In genomic region chr9:132638240-132638639, GRCh38 we compare ENCODE assay signal across 25 cellular contexts. TPM values are rescaled to one million over a fixed set of nuclear protein-coding genes. Genes with fewer than 3 reads are reported as not detected.
DNase-seq lines count a peak whose midpoint lies in the region; TF ChIP-seq lines count a peak whose summit lies in the region.
"Had no signal": no experiment of that assay in that cellular context is flagged by ENCODE, and none has a peak within 500 bp of the region (broad histone marks: within the 10 kb centered on the region; RNA-seq: fewer than 3 reads in every experiment).

No MANE protein-coding gene starts in this region.

- peak overlapping the region; percentile 88 for H3K27ac ChIP-seq in stomach smooth muscle (ENCODE audit: low read length)
- H3K27ac ChIP-seq: cardiac muscle cell, lower lobe of right lung, testis, uterus had no signal

- intact Hi-C loops in activated CD4-positive, alpha-beta T cell treated with anti-CD3 and anti-CD28 coated beads, Interleukin-2, amount 10 ng/mL, durations not matched to agents 24 days and 14 days (cut with micrococcal nuclease): no loop called here

- no peaks in the 10 kb centered on the region for H3K9me3 ChIP-seq in stomach smooth muscle (ENCODE audit: control insufficient read depth in 2 of 2, low read length in 2 of 2)
- H3K9me3 ChIP-seq: lower lobe of right lung, testis, uterus had no signal

- no peak for DNase-seq in activated CD4-positive, alpha-beta T cell treated with anti-CD3 and anti-CD28 coated beads, Interleukin-2, amount 10 ng/mL, durations not matched to agents 24 days and 14 days
- no peak for DNase-seq in activated CD4-positive, alpha-beta T cell treated with anti-CD3 and anti-CD28 coated beads for 4 hours
- peak; percentile 26 for DNase-seq in RPMI7951 (ENCODE audit: low read depth)
- DNase-seq in fibroblast of gingiva (ENCODE audit: low read depth): peak; percentile 57
- no peak for DNase-seq in A172 (ENCODE audit: low spot score)
- no peak for DNase-seq in GM10248 (ENCODE audit: extremely low spot score)
- DNase-seq in GM19240 (ENCODE audit: insufficient read length, low spot score): no peak
- DNase-seq: ACHN; activated CD4-positive, alpha-beta T cell treated with anti-CD3 and anti-CD28 coated beads, Interleukin-2, amount 50 U/mL, for 48 hours; amniotic stem cell; foreskin keratinocyte; lower lobe of right lung; NCI-H2081; stimulated activated CD4-positive, alpha-beta T cell treated with anti-CD3 and anti-CD28 coated beads, Interleukin-2, amount 100 ng/mL, for 24 hours; testis; uterus had no signal

- peaks cover 46% of the 10 kb centered on the region for H3K36me3 Mint-ChIP-seq in activated CD4-positive, alpha-beta T cell treated with anti-CD3 and anti-CD28 coated beads, Interleukin-2, amount 10 ng/mL, durations not matched to agents 24 days and 14 days (ENCODE audit: low read depth)

- H3K27me3 ChIP-seq in stomach smooth muscle (ENCODE audit: control insufficient read depth in 1 of 2, insufficient read depth in 2 of 2, low read length in 2 of 2): no peaks in the 10 kb centered on the region
- H3K27me3 ChIP-seq: cardiac muscle cell, foreskin keratinocyte, testis, uterus had no signal

- H3K4me1 ChIP-seq in stomach smooth muscle (ENCODE audit: control insufficient read depth, insufficient read depth, low read length): peaks cover 16% of the 10 kb centered on the region
- H3K4me1 ChIP-seq: lower lobe of right lung, testis, uterus had no signal

- no peaks in the 10 kb centered on the region for H3K4me1 Mint-ChIP-seq in activated CD4-positive, alpha-beta T cell treated with anti-CD3 and anti-CD28 coated beads, Interleukin-2, amount 10 ng/mL, durations not matched to agents 24 days and 14 days
- H3K4me1 Mint-ChIP-seq: neural crest cell; stimulated activated memory B cell treated with anti-CD40 and anti-IgM and Interleukin-4, amounts not matched to agents 10 μg/mL and 1 μg/mL and 100 μg/mL, for 72 hours had no signal

- H3K27me3 Mint-ChIP-seq in activated CD4-positive, alpha-beta T cell treated with anti-CD3 and anti-CD28 coated beads, Interleukin-2, amount 10 ng/mL, durations not matched to agents 24 days and 14 days: no peaks in the 10 kb centered on the region
- H3K27me3 Mint-ChIP-seq: dendritic cell treated with granulocyte-macrophage colony-stimulating factor and Interleukin-4, amounts not matched to agents 40 ng/mL and 50 ng/mL, for 4 days; progenitor cell of endocrine pancreas; stimulated activated memory B cell treated with anti-CD40 and anti-IgM and Interleukin-4, amounts not matched to agents 10 μg/mL and 1 μg/mL and 100 μg/mL, for 72 hours had no signal

- peaks cover 5 to 20% of the 10 kb centered on the region in 2 donors for H3K36me3 ChIP-seq in stomach smooth muscle (ENCODE audit: control insufficient read depth in 2 of 2, insufficient read depth in 2 of 2, low read length in 2 of 2)
- H3K36me3 ChIP-seq: uterus had no signal

- CTCF ChIA-PET in GM10248 (lab: Yijun Ruan, JAX): no interaction called here

- POLR2A ChIA-PET in GM10248 (lab: Yijun Ruan, JAX): no interaction called here

- H3K9me3 Mint-ChIP-seq in activated CD4-positive, alpha-beta T cell treated with anti-CD3 and anti-CD28 coated beads, Interleukin-2, amount 10 ng/mL, durations not matched to agents 24 days and 14 days: no peaks in the 10 kb centered on the region
- H3K9me3 Mint-ChIP-seq: dendritic cell treated with granulocyte-macrophage colony-stimulating factor and Interleukin-4, amounts not matched to agents 40 ng/mL and 50 ng/mL, for 4 days; neural crest cell; stimulated activated memory B cell treated with anti-CD40 and anti-IgM and Interleukin-4, amounts not matched to agents 10 μg/mL and 1 μg/mL and 100 μg/mL, for 72 hours had no signal

- H3K27ac Mint-ChIP-seq in activated CD4-positive, alpha-beta T cell treated with anti-CD3 and anti-CD28 coated beads, Interleukin-2, amount 10 ng/mL, durations not matched to agents 24 days and 14 days: peak overlapping the region; percentile 55
- H3K27ac Mint-ChIP-seq: dendritic cell treated with granulocyte-macrophage colony-stimulating factor and Interleukin-4, amounts not matched to agents 40 ng/mL and 50 ng/mL, for 4 days; stimulated activated memory B cell treated with anti-CD40 and anti-IgM and Interleukin-4, amounts not matched to agents 10 μg/mL and 1 μg/mL and 100 μg/mL, for 72 hours had no signal

- no peak overlapping the region for H3K4me3 Mint-ChIP-seq in activated CD4-positive, alpha-beta T cell treated with anti-CD3 and anti-CD28 coated beads, Interleukin-2, amount 10 ng/mL, durations not matched to agents 24 days and 14 days
- H3K4me3 Mint-ChIP-seq: dendritic cell treated with granulocyte-macrophage colony-stimulating factor and Interleukin-4, amounts not matched to agents 40 ng/mL and 50 ng/mL, for 4 days; neural crest cell; stimulated activated memory B cell treated with anti-CD40 and anti-IgM and Interleukin-4, amounts not matched to agents 10 μg/mL and 1 μg/mL and 100 μg/mL, for 72 hours had no signal

- H3K9ac ChIP-seq in stomach smooth muscle (ENCODE audit: low read length in 2 of 2): no peak overlapping the region

- H3K4me3 ChIP-seq in stomach smooth muscle (ENCODE audit: low read length in 2 of 2): no peak overlapping the region
- H3K4me3 ChIP-seq: cardiac muscle cell, lower lobe of right lung, skin epidermis, testis, uterus had no signal

- TF ChIP-seq CTCF in GM10248 (IDR thresholded peaks at IDR 0.05; ENCODE audit: control extremely low read depth, extremely low read depth, low read depth, missing control alignments): no peak

RNA-seq across cellular contexts. Expression of gene DDX31, which starts 31.5 kb away (rescaled TPM):
- total RNA-seq in activated CD4-positive, alpha-beta T cell treated with anti-CD3 and anti-CD28 coated beads, Interleukin-2, amount 10 ng/mL, durations not matched to agents 24 days and 14 days: 28.2 and 31.8 TPM in 2 replicates
- 9.2 and 9.6 TPM in 2 replicates for total RNA-seq in RPMI7951 (2014; rRNA removed; shearing (Covaris generic))
- 9.3 and 11.3 TPM in 2 replicates for total RNA-seq in A172 (2014; rRNA removed; shearing (Covaris generic))

RNA-seq across cellular contexts. Expression of gene GTF3C4, which starts 32.0 kb away (rescaled TPM):
- total RNA-seq in activated CD4-positive, alpha-beta T cell treated with anti-CD3 and anti-CD28 coated beads, Interleukin-2, amount 10 ng/mL, durations not matched to agents 24 days and 14 days: 19.4 and 19.5 TPM in 2 replicates
- total RNA-seq in RPMI7951 (2014; rRNA removed; shearing (Covaris generic)): 10.8 and 11.5 TPM in 2 replicates
- 29.5 and 30.8 TPM in 2 replicates for total RNA-seq in A172 (2014; rRNA removed; shearing (Covaris generic))

RNA-seq across cellular contexts. Expression of gene BARHL1, which starts 55.8 kb away (rescaled TPM):
- total RNA-seq in activated CD4-positive, alpha-beta T cell treated with anti-CD3 and anti-CD28 coated beads, Interleukin-2, amount 10 ng/mL, durations not matched to agents 24 days and 14 days: not detected in 2 replicates
- total RNA-seq in RPMI7951 (2014; rRNA removed; shearing (Covaris generic)): not detected in 2 replicates
- not detected in 2 replicates for total RNA-seq in A172 (2014; rRNA removed; shearing (Covaris generic))
- total RNA-seq: cardiac muscle cell, foreskin keratinocyte, lower lobe of right lung, mucosa of gallbladder, NCI-H460, neural crest cell, progenitor cell of endocrine pancreas, uterus had no signal

Comparison
In these comparisons a context has a peak if more than half of its experiments do, and no peak if none do; other contexts are left out.
1. DNase-seq: peak in RPMI7951 (single experiment) and fibroblast of gingiva (single experiment); none in activated CD4-positive, alpha-beta T cell treated with anti-CD3 and anti-CD28 coated beads, Interleukin-2, amount 10 ng/mL, durations not matched to agents 24 days and 14 days (single experiment), activated CD4-positive, alpha-beta T cell treated with anti-CD3 and anti-CD28 coated beads for 4 hours (0 of 2), A172 (single experiment), GM10248 (single experiment) and GM19240 (single experiment).